9 cellular contexts compared by ENCODE assay signal in genomic region chr10:129964611-129965417, GRCh38. TPM values are rescaled to one million over a fixed set of nuclear protein-coding genes. Genes with fewer than 3 reads are reported as not detected.
DNase-seq lines count a peak whose midpoint lies in the region; ATAC-seq, FAIRE-seq and TF ChIP-seq lines count a peak whose summit lies in the region.
"Had no signal": no experiment of that assay in that cellular context is flagged by ENCODE, and none has a peak within 500 bp of the region (broad histone marks: within the 10 kb centered on the region; RNA-seq: fewer than 3 reads in every experiment).

No MANE protein-coding gene starts in this region.

- BruUV-seq in endothelial cell of umbilical vein (replicated peaks; lab: Mats Ljungman, UMichigan) = no TSS peak

- no peak for TF ChIP-seq POLR2A in endothelial cell of umbilical vein (IDR thresholded peaks at IDR 0.05; ENCODE audit: low read depth, low read length)

- dilution Hi-C loops in endothelial cell of umbilical vein (cut with MboI; ENCODE audit: extremely low pct_ligation_motif_present, low sequenced_read_pairs) = no loop called here

- no peaks in the 10 kb centered on the region for H3K9me1 ChIP-seq in endothelial cell of umbilical vein (replicated peaks; ENCODE audit: control insufficient read depth, extremely low read depth, insufficient read depth, low read length)

- no peak overlapping the region for H3K9ac ChIP-seq in BLaER1 treated with 17β-estradiol and CSF1 and Interleukin-3, amounts not matched to agents 10 nM and 100 nM
- no peak overlapping the region for H3K9ac ChIP-seq in endothelial cell of umbilical vein (replicated peaks; ENCODE audit: extremely low read depth, insufficient read depth, low read length)

- peak overlapping the region; percentile 29 for H2AFZ ChIP-seq in endothelial cell of umbilical vein (ENCODE audit: low read depth, low read length)
- peak overlapping the region; percentile 14 for H2AFZ ChIP-seq in neuron (ENCODE audit: low read depth, low read length)

- no peak for TF ChIP-seq CTCF in endothelial cell of umbilical vein (IDR thresholded peaks at IDR 0.05; ENCODE audit: extremely low read depth in 1 of 2, insufficient read depth in 1 of 2, low read depth in 1 of 2, low read length in 2 of 2)

- no peak overlapping the region for H3K27ac ChIP-seq in BLaER1 treated with 17β-estradiol and CSF1 and Interleukin-3, amounts not matched to agents 10 nM and 100 nM
- no peak overlapping the region for H3K27ac ChIP-seq in endothelial cell of umbilical vein (ENCODE audit: insufficient read depth, low read depth, low read length)
- H3K27ac ChIP-seq: epithelial cell of prostate had no signal

- POLR2A ChIA-PET in endothelial cell of umbilical vein (lab: Charles Lee) = no interaction called here

- FAIRE-seq in endothelial cell of umbilical vein (lab: Jason Lieb, UNC) = no peak

- DNase-seq in KBM-7 = peak; percentile 13
- no peak for DNase-seq in endothelial cell of umbilical vein (ENCODE audit: low read depth, low spot score)
- no peak for DNase-seq in GM19240 (ENCODE audit: insufficient read length, low spot score)
- no peak for DNase-seq in NCI-H446 treated with DMSO at 0.1 percent for 48 hours (lab: John Stamatoyannopoulos, UW)

- peak overlapping the region; percentile 46 to 66 (median 60); a peak in 18 of 20 replicates for H3K4me3 ChIP-seq in BLaER1 treated with 17β-estradiol and CSF1 and Interleukin-3, amounts not matched to agents 10 nM and 100 nM
- no peak overlapping the region for H3K4me3 ChIP-seq in endothelial cell of umbilical vein (replicated peaks in 1 of 3; ENCODE audit: insufficient read depth in 1 of 3, low read depth in 1 of 3, low read length in 3 of 3)
- peak overlapping the region; percentile 33 for H3K4me3 ChIP-seq in neuron (ENCODE audit: low read length)

- peaks cover 0 to 100% (median 98%) of the 10 kb centered on the region in 11 experiments; a peak in 20 of 22 replicates for H4K20me1 ChIP-seq in BLaER1 treated with 17β-estradiol and CSF1 and Interleukin-3, amounts not matched to agents 10 nM and 100 nM
- H4K20me1 ChIP-seq in endothelial cell of umbilical vein (replicated peaks; ENCODE audit: control insufficient read depth, extremely low read depth, insufficient read depth, low read length) = no peaks in the 10 kb centered on the region

- H3K4me2 ChIP-seq in BLaER1 treated with 17β-estradiol and CSF1 and Interleukin-3, amounts not matched to agents 10 nM and 100 nM = peak overlapping the region; percentile 81 to 99 (median 97)
- peak overlapping the region; percentile 24 for H3K4me2 ChIP-seq in endothelial cell of umbilical vein (ENCODE audit: insufficient read depth, low read length)

- CTCF ChIA-PET in endothelial cell of umbilical vein (lab: Charles Lee) = no interaction called here

- H3K36me3 ChIP-seq in BLaER1 treated with 17β-estradiol and CSF1 and Interleukin-3, amounts not matched to agents 10 nM and 100 nM = no peaks in the 10 kb centered on the region
- no peaks in the 10 kb centered on the region for H3K36me3 ChIP-seq in endothelial cell of umbilical vein (ENCODE audit: control insufficient read depth in 2 of 2, extremely low read depth in 1 of 2, insufficient read depth in 2 of 2, low read length in 2 of 2)
- no peaks in the 10 kb centered on the region for H3K36me3 ChIP-seq in neuron (ENCODE audit: insufficient read depth, low read length)

- no peaks in the 10 kb centered on the region for H3K79me2 ChIP-seq in endothelial cell of umbilical vein (ENCODE audit: control insufficient read depth, insufficient read depth, low read length)

- peaks cover 0 to 10% (median 8%) of the 10 kb centered on the region in 11 experiments; a peak in 13 of 22 replicates for H3K9me3 ChIP-seq in BLaER1 treated with 17β-estradiol and CSF1 and Interleukin-3, amounts not matched to agents 10 nM and 100 nM (replicated peaks in 1 of 11)
- H3K9me3 ChIP-seq in endothelial cell of umbilical vein (replicated peaks; ENCODE audit: control insufficient read depth, insufficient read depth, low read length) (no peaks in the 10 kb centered on the region), neuron (ENCODE audit: low read length) (no peaks in the 10 kb centered on the region)

- in situ Hi-C loops in KBM-7 (cut with MboI; ENCODE audit: low pct_unique_long_range_greater_than_20kb, low sequenced_read_pairs) = no loop called here

- intact Hi-C loops in endothelial cell of umbilical vein (cut with micrococcal nuclease) = loop anchor here (1.0 to 5.0 kb wide), 3 partner anchors 146 to 547 kb away; partner anchors contain the start of genes C10orf143 and MGMT

- peaks cover 34 to 60% (median 45%) of the 10 kb centered on the region in 10 experiments for H3K4me1 ChIP-seq in BLaER1 treated with 17β-estradiol and CSF1 and Interleukin-3, amounts not matched to agents 10 nM and 100 nM
- H3K4me1 ChIP-seq in endothelial cell of umbilical vein (ENCODE audit: control insufficient read depth, extremely low read depth, insufficient read depth, low read length) = peaks cover 9% of the 10 kb centered on the region
- H3K4me1 ChIP-seq in neuron (ENCODE audit: insufficient read depth, low read length) = peaks cover 43% of the 10 kb centered on the region

- peaks cover 100% of the 10 kb centered on the region in 11 experiments for H3K27me3 ChIP-seq in BLaER1 treated with 17β-estradiol and CSF1 and Interleukin-3, amounts not matched to agents 10 nM and 100 nM
- H3K27me3 ChIP-seq in endothelial cell of umbilical vein (ENCODE audit: control insufficient read depth in 2 of 2, insufficient read depth in 2 of 2, low read length in 2 of 2) = peaks cover 72 to 89% of the 10 kb centered on the region in 2 experiments
- H3K27me3 ChIP-seq in neuron (ENCODE audit: insufficient read depth, low read length) = peaks cover 85% of the 10 kb centered on the region

- ATAC-seq in HG02981 (IDR thresholded peaks at IDR 0.05; ENCODE audit: unreplicated experiment) (no peak), GM18517 (IDR thresholded peaks at IDR 0.05; ENCODE audit: unreplicated experiment) (no peak)

TF ChIP-seq in endothelial cell of umbilical vein, 7 proteins besides CTCF, POLR2A, EP300 and RAD21:
- TF ChIP-seq EZH2 (IDR thresholded peaks at IDR 0.05; ENCODE audit: borderline replicate concordance, low read depth, low read length, severe bottlenecking) (peak; percentile 36), FOS (IDR thresholded peaks at IDR 0.05; ENCODE audit: borderline replicate concordance, insufficient read depth, low read length) (no peak)

RNA-seq across cellular contexts. Expression of gene EBF3, which starts 0.7 kb away (rescaled TPM):
- total RNA-seq in endothelial cell of umbilical vein = 2.0 and 2.7 TPM in 2 replicates
- 0.75 and 0.92 TPM in 2 replicates for polyA plus RNA-seq in endothelial cell of umbilical vein
- polyA plus RNA-seq in endothelial cell of umbilical vein (2011; cell fraction: cytosol; rRNA removed) = 0.70 and 0.90 TPM in 2 replicates
- polyA plus RNA-seq in endothelial cell of umbilical vein (2011; cell fraction: nucleus; rRNA removed) = 2.0 and 2.1 TPM in 2 replicates
- 3.2 and 4.3 TPM in 2 replicates for polyA plus RNA-seq in endothelial cell of umbilical vein (2012)
- 1.2 and 1.7 TPM in 2 replicates for polyA minus RNA-seq in endothelial cell of umbilical vein
- not detected for polyA minus RNA-seq in endothelial cell of umbilical vein (2011; cell fraction: cytosol; rRNA and poly(A)+ RNA removed)
- 1.6 and 1.9 TPM in 2 replicates for polyA minus RNA-seq in endothelial cell of umbilical vein (2011; cell fraction: nucleus; rRNA and poly(A)+ RNA removed)

Comparison
In these comparisons a context has a peak if more than half of its experiments do, and no peak if none do; other contexts are left out.
1. H3K4me3 ChIP-seq: peak in BLaER1 treated with 17β-estradiol and CSF1 and Interleukin-3, amounts not matched to agents 10 nM and 100 nM (10 of 10) and neuron (single experiment); none in endothelial cell of umbilical vein (0 of 3).